Comparison of ENCODE assay signal across 1 cellular context in the genomic region with DNA sequence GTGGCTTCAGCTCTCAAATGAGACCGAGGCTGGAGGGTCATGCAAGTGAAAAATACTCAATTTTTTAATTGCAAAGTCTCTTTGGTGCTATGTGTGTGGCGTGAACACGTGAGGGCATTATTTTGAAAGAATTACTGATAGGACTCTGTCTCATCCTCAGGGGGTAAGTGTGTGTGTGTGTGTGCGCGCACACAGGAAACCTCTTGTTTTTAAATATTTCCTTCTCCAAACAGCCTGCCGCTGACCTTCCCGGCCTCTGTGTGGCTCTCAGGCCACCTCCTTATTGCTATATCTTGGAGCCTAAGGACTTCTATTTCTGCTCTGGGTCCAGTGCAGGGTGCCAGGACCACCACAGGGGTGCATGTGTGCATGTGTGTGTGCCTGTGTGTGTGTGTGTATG.
TF ChIP-seq lines count a peak whose summit lies in the region.

No MANE protein-coding gene starts in this region.

TF ChIP-seq in endothelial cell of umbilical vein, 7 proteins besides CTCF, POLR2A, EP300 and RAD21 (continued from another document):
- TF ChIP-seq, protein P1, sequence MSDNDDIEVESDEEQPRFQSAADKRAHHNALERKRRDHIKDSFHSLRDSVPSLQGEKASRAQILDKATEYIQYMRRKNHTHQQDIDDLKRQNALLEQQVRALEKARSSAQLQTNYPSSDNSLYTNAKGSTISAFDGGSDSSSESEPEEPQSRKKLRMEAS (IDR thresholded peaks at IDR 0.05; ENCODE audit: insufficient read depth, insufficient read length), result no peak
- TF ChIP-seq JUN (IDR thresholded peaks at IDR 0.05; ENCODE audit: borderline replicate concordance, insufficient read depth, insufficient read length, low read depth), result no peak
- TF ChIP-seq EZH2 (IDR thresholded peaks at IDR 0.05; ENCODE audit: borderline replicate concordance, low read depth, low read length, severe bottlenecking), result no peak
- TF ChIP-seq GATA2 (IDR thresholded peaks at IDR 0.05; ENCODE audit: insufficient read depth, insufficient read length, low read depth, low read length), result peak; percentile 28
- peak; percentile 73 for TF ChIP-seq POLR2AphosphoS5 (IDR thresholded peaks at IDR 0.05; ENCODE audit: insufficient read depth, low read depth, low read length)
- no peak for TF ChIP-seq MYC (IDR thresholded peaks at IDR 0.05; ENCODE audit: low read depth, low read length)
